In the genomic region with DNA sequence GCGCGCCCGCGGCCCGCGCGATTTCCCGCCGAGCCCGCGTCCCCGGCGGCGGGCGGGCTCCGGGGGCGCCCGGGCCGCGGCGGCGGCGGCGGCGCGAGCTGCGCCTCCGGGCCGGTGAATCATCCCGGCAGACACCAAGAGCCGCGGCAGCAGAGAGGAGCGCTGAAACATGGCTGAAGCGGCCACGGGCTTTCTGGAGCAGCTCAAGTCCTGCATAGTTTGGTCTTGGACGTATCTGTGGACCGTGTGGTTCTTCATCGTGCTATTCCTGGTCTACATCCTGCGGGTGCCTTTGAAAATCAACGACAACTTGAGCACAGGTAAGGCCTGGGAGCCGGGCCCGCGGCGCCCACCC, we compare ENCODE assay signal across 8 cellular contexts.
DNase-seq lines count a peak whose midpoint lies in the region; ATAC-seq lines count a peak whose summit lies in the region.

A gene with protein sequence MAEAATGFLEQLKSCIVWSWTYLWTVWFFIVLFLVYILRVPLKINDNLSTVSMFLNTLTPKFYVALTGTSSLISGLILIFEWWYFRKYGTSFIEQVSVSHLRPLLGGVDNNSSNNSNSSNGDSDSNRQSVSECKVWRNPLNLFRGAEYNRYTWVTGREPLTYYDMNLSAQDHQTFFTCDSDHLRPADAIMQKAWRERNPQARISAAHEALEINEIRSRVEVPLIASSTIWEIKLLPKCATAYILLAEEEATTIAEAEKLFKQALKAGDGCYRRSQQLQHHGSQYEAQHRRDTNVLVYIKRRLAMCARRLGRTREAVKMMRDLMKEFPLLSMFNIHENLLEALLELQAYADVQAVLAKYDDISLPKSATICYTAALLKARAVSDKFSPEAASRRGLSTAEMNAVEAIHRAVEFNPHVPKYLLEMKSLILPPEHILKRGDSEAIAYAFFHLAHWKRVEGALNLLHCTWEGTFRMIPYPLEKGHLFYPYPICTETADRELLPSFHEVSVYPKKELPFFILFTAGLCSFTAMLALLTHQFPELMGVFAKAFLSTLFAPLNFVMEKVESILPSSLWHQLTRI (plus strand): TSS at position 130 of the 355 bp plus-strand sequence. CDS start 40 bp downstream, at position 170.

- DNase-seq in NCI-H187 treated with DMSO at 0.1 percent for 48 hours (lab: John Stamatoyannopoulos, UW) (peak; percentile 23), cerebellar cortex (ENCODE audit: low spot score) (peak; percentile 59), kidney tubule cell (ENCODE audit: low spot score) (peak; percentile 80)
- DNase-seq in activated CD4-positive, CD25-positive, alpha-beta regulatory T cell treated with anti-CD3 and anti-CD28 coated beads, Interleukin-2, amount 50 U/mL, for 72 hours: peak; percentile 74
- DNase-seq in stimulated activated CD4-positive, alpha-beta T cell treated with anti-CD3 and anti-CD28 coated beads, Interleukin-15, amount 100 ng/mL, for 48 hours (ENCODE audit: low read depth in 2 of 2): peak; percentile 45 to 61

- ATAC-seq in GM18498 (IDR thresholded peaks at IDR 0.05; ENCODE audit: unreplicated experiment): peak; percentile 55
- ATAC-seq in HG02798 (IDR thresholded peaks at IDR 0.05; ENCODE audit: poor library complexity, unreplicated experiment): peak; percentile 47
- no peak for ATAC-seq in HG03565 (IDR thresholded peaks at IDR 0.05; ENCODE audit: unreplicated experiment)

Comparison
In these comparisons a context has a peak if more than half of its experiments do, and no peak if none do; other contexts are left out.
1. DNase-seq: peak in every context shown above with its lines; median percentile 80 in kidney tubule cell; 74 in activated CD4-positive, CD25-positive, alpha-beta regulatory T cell treated with anti-CD3 and anti-CD28 coated beads, Interleukin-2, amount 50 U/mL, for 72 hours; 59 in cerebellar cortex; 53 in stimulated activated CD4-positive, alpha-beta T cell treated with anti-CD3 and anti-CD28 coated beads, Interleukin-15, amount 100 ng/mL, for 48 hours; 23 in NCI-H187 treated with DMSO at 0.1 percent for 48 hours.